10 cellular contexts compared by ENCODE assay signal in the genomic region with DNA sequence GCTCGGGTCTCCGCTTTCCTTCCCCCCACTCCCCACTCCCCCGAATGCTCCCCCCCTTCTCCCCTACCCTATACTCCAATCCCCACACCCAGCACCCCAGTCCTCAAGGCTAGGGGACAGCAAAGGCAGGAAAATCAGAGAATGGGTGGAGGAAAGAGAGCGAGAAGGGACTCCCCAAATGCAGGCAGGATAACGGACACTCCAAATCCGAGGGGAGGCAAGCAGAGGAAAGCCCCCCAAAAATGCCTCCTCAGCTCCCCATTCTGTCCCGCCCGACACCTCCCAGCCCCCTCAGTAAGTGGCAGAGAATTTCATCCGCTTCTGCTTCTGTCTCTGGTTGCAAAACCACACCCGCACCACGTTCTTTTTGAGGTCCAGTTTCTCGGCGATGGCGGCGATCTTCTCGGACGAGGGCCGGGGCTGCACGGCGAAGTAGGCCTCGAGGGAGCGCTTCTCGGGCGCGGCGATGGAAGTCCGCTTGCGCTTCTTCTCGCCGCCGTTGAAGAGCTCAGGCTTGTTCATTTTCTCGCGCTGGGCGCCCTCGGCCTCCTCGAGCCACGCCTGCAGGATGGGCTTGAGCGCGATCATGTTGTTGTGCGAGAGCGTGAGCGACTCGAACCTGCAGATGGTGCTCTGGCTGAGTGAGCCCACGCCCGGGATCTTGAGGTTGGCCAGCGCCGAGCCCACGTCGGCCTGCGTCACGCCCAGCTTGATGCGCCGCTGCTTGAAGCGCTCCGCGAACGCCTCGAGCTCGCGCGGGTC. TPM values are rescaled to one million over a fixed set of nuclear protein-coding genes. Genes with fewer than 3 reads are reported as not detected.
DNase-seq lines count a peak whose midpoint lies in the region; ATAC-seq and TF ChIP-seq lines count a peak whose summit lies in the region.
"Had no signal": no experiment of that assay in that cellular context is flagged by ENCODE, and none has a peak within 500 bp of the region (broad histone marks: within the 10 kb centered on the region; RNA-seq: fewer than 3 reads in every experiment).

No MANE protein-coding gene starts in this region.

- no peak overlapping the region for H3K27ac Mint-ChIP-seq in T-cell

- peaks cover 73 to 87% of the 10 kb centered on the region in 2 donors for H3K27me3 Mint-ChIP-seq in T-cell

- no peaks in the 10 kb centered on the region for H3K36me3 ChIP-seq in rectal smooth muscle tissue (ENCODE audit: control insufficient read depth, insufficient read depth, low read length)

- H3K4me1 ChIP-seq in rectal smooth muscle tissue (ENCODE audit: control insufficient read depth, insufficient read depth, low read length), result no peaks in the 10 kb centered on the region

- DNase-seq in NCI-H82 (lab: John Stamatoyannopoulos, UW), result peak; percentile 63
- no peak for DNase-seq in NCI-H82 treated with DMSO at 0.1 percent for 48 hours (lab: John Stamatoyannopoulos, UW; ENCODE audit: unreplicated experiment)
- DNase-seq in T-cell, result no peak
- peak; percentile 34 for DNase-seq in fibroblast of villous mesenchyme (ENCODE audit: low read depth)
- no peak for DNase-seq in NCI-H524 (lab: John Stamatoyannopoulos, UW)
- DNase-seq in MV-4-11 (lab: John Stamatoyannopoulos, UW), result no peak
- DNase-seq: NCI-H446 had no signal

- peak overlapping the region; percentile 31 to 58 (median 43) for H3K4me3 Mint-ChIP-seq in T-cell

- H3K4me1 Mint-ChIP-seq in T-cell, result peaks cover 19 to 42% (median 27%) of the 10 kb centered on the region in 3 donors

- H3K9me3 Mint-ChIP-seq in T-cell, result peaks cover 0 to 9% (median 0%) of the 10 kb centered on the region in 3 donors

- no peak overlapping the region for H3K27ac ChIP-seq in rectal smooth muscle tissue (ENCODE audit: low read depth, low read length)
- H3K27ac ChIP-seq: A549 had no signal

- no peak overlapping the region for H3K9ac ChIP-seq in rectal smooth muscle tissue (ENCODE audit: low read length)

- H3K36me3 Mint-ChIP-seq in T-cell, result no peaks in the 10 kb centered on the region

- no peak overlapping the region for H3K4me3 ChIP-seq in fibroblast of villous mesenchyme (ENCODE audit: low read depth, low read length)
- H3K4me3 ChIP-seq in rectal smooth muscle tissue (ENCODE audit: low read length), result peak overlapping the region; percentile 21
- H3K4me3 ChIP-seq: A549 had no signal

- CTCF ChIA-PET in T-cell (lab: Charles Lee), result no interaction called here

- peak in 2 of 4 experiments; percentile 12 to 26 for ATAC-seq in T-cell (replicated peaks in 1 of 4)
- no peak for ATAC-seq in GM18498 (IDR thresholded peaks at IDR 0.05; ENCODE audit: unreplicated experiment)
- ATAC-seq: A549 had no signal

- TF ChIP-seq CTCF in fibroblast of villous mesenchyme (IDR thresholded peaks at IDR 0.05; ENCODE audit: insufficient read depth, low read depth, low read length), result no peak

- peaks cover 70% of the 10 kb centered on the region for H3K27me3 ChIP-seq in rectal smooth muscle tissue (ENCODE audit: control insufficient read depth, insufficient read depth, low read length)

- POLR2A ChIA-PET in T-cell (lab: Charles Lee), result no interaction called here

RNA-seq across cellular contexts. Expression of gene POU4F1, which starts 2.0 kb away (rescaled TPM):
- total RNA-seq in T-cell (under 1 TPM in 4 of 5 donors, not detected in 1; 0.07 to 0.13 (median 0.10) TPM), fibroblast of villous mesenchyme (under 0.01 TPM in 1 of 2 replicates, not detected in the other)

RNA-seq across cellular contexts. Expression of gene OBI1, which starts 57.6 kb away (rescaled TPM):
- total RNA-seq in T-cell (10 to 100 TPM in 3 of 5 donors, 1 to 10 TPM in 2; 4.8 to 14.3 (median 12.3) TPM), fibroblast of villous mesenchyme (12.6 and 18.1 TPM in 2 replicates)

Comparison
In these comparisons a context has a peak if more than half of its experiments do, and no peak if none do; other contexts are left out.
1. DNase-seq: peak in NCI-H82 (single experiment) and fibroblast of villous mesenchyme (single experiment); none in NCI-H82 treated with DMSO at 0.1 percent for 48 hours (single experiment), T-cell (0 of 34), NCI-H524 (0 of 2) and MV-4-11 (single experiment).